Comparison of ENCODE assay signal across 8 cellular contexts in the genomic region with DNA sequence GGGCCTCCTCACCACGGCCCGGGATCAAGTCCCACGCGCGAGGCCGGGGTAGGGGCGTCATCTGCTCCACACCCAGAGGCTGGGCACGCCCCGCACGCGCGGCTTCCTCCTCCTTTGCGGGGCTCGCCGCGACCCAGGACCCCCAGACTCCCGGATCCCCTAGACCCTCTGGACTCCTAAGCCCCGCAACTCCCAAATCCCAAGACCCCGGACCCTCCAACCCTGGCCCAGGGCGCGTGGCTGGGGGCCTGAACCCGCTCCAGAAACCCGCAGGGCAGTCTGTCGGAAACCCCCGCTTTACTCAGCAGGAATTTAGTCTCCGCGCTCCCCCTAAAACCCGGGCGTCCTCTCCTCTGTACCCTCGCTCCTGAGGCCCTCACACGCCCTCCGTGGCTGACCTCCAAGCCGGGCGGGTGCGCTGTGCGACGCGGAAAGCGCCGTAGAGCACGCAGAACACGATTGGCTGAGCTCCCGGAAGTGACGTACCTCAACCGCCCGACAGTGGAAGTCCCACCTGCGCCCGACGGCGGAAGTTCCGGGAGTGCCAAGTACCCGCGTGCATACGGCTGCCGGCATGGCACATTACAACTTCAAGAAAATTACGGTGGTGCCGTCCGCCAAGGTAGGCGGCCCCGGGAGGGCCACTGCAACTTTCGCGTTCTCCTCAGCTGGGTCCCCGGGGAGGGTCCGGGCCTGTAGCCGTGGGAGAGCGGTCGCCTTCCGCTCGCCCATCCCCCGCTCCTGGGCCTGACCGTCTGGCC. TPM values are rescaled to one million over a fixed set of nuclear protein-coding genes. Genes with fewer than 3 reads are reported as not detected.
A peak's percentile ranks its signal among the peaks of the same experiment; 100 is the strongest.
DNase-seq lines count a peak whose midpoint lies in the region; ATAC-seq and TF ChIP-seq lines count a peak whose summit lies in the region.

A gene (plus strand): TSS at position 529 of the 761 bp plus-strand sequence. CDS start 46 bp downstream, at position 575.

- peak within 1 kb of the TSS; percentile 63 to 97 for H3K4me3 ChIP-seq in prostate gland
- H3K4me3 ChIP-seq in urinary bladder (ENCODE audit: low read depth, low read length): peak within 1 kb of the TSS; percentile 92

- no peaks in the 10 kb centered on the region for H3K27me3 Mint-ChIP-seq in T-helper 1 cell treated with Interleukin-12 subunit alpha and Interleukin-12 subunit beta and Interleukin-4 antibody, amounts not matched to agents 30 μg/mL and 1 μg/mL, for 36 hours (ENCODE audit: low read depth)

- whole genome bisulfite sequencing in prostate gland: under 1% methylated on average over 71 of the region's 71 CpGs
- under 1% methylated on average over 71 of the region's 71 CpGs for WGBS in urinary bladder

- H3K9me3 ChIP-seq in prostate gland: no peaks in the 10 kb centered on the region

- ATAC-seq in HG02852 (IDR thresholded peaks at IDR 0.05; ENCODE audit: unreplicated experiment) (peak; percentile 97), left ventricle myocardium superior (peak; percentile 99)

- TF ChIP-seq POLR2A in prostate gland (IDR thresholded peaks at IDR 0.05): peak; percentile 52

- H3K4me1 ChIP-seq in prostate gland (replicated peaks) (peaks cover 5% of the 10 kb centered on the region), urinary bladder (ENCODE audit: insufficient read depth) (peaks cover 3% of the 10 kb centered on the region)

- in situ Hi-C loops in GM13976 (cut with MboI; ENCODE audit: low sequenced_read_pairs, unreplicated experiment): no loop called here

- DNase-seq in GM13976 (ENCODE audit: low spot score): peak; percentile 100
- peak; percentile 67 for DNase-seq in NCI-H1436 treated with DMSO at 0.1 percent for 48 hours (lab: John Stamatoyannopoulos, UW)
- peak; percentile 75 to 99 (median 94) for DNase-seq in amygdala (lab: John Stamatoyannopoulos, UW)
- DNase-seq in left ventricle myocardium superior: peak; percentile 99
- DNase-seq in prostate gland (ENCODE audit: low spot score): peak; percentile 99

- no peaks in the 10 kb centered on the region for H3K27me3 ChIP-seq in prostate gland (replicated peaks; ENCODE audit: insufficient read depth)

- H3K9me3 Mint-ChIP-seq in T-helper 1 cell treated with Interleukin-12 subunit alpha and Interleukin-12 subunit beta and Interleukin-4 antibody, amounts not matched to agents 30 μg/mL and 1 μg/mL, for 36 hours: no peaks in the 10 kb centered on the region

- peak within 1 kb of the TSS; percentile 96 for H3K4me3 Mint-ChIP-seq in T-helper 1 cell treated with Interleukin-12 subunit alpha and Interleukin-12 subunit beta and Interleukin-4 antibody, amounts not matched to agents 30 μg/mL and 1 μg/mL, for 36 hours

- peak; percentile 74 for TF ChIP-seq CTCF in GM13976 (IDR thresholded peaks at IDR 0.05; ENCODE audit: borderline replicate concordance, control extremely low read depth, extremely low read depth, insufficient read depth, missing control alignments)
- peak in 2 of 4 experiments; percentile 36 to 53 for TF ChIP-seq CTCF in prostate gland (IDR thresholded peaks at IDR 0.05)

- H3K4me1 Mint-ChIP-seq in T-helper 1 cell treated with Interleukin-12 subunit alpha and Interleukin-12 subunit beta and Interleukin-4 antibody, amounts not matched to agents 30 μg/mL and 1 μg/mL, for 36 hours (ENCODE audit: low read depth): peaks cover 24% of the 10 kb centered on the region

- H3K27ac ChIP-seq in prostate gland (peak within 1 kb of the TSS; percentile 83 to 86), urinary bladder (ENCODE audit: low read depth) (peak within 1 kb of the TSS; percentile 93)

- H3K36me3 ChIP-seq in prostate gland: no peaks in the 10 kb centered on the region
- no peaks in the 10 kb centered on the region for H3K36me3 ChIP-seq in urinary bladder (ENCODE audit: insufficient read depth)

- intact Hi-C loops in left ventricle myocardium superior (cut with micrococcal nuclease) (loop anchor here (5.0 kb wide), 1 partner anchor 64 kb away; no protein-coding TSS in a partner anchor), prostate gland (cut with DNase I) (loop anchor here (2.0 to 5.0 kb wide), 2 partner anchors 56 to 61 kb away; a partner anchor contains a TSS)

- peaks cover 14% of the 10 kb centered on the region for H3K36me3 Mint-ChIP-seq in T-helper 1 cell treated with Interleukin-12 subunit alpha and Interleukin-12 subunit beta and Interleukin-4 antibody, amounts not matched to agents 30 μg/mL and 1 μg/mL, for 36 hours (ENCODE audit: low read depth)

- H3K27ac Mint-ChIP-seq in T-helper 1 cell treated with Interleukin-12 subunit alpha and Interleukin-12 subunit beta and Interleukin-4 antibody, amounts not matched to agents 30 μg/mL and 1 μg/mL, for 36 hours: peak within 1 kb of the TSS; percentile 97

RNA-seq across cellular contexts. Expression of the gene that starts here (rescaled TPM):
- 27.8 TPM for total RNA-seq in left ventricle myocardium superior
- 10 to 100 TPM; 15.6 to 39.9 TPM for total RNA-seq in prostate gland
- total RNA-seq in urinary bladder: 28.4 TPM
- 27.4 TPM for polyA plus RNA-seq in urinary bladder

Comparison
In these comparisons a context has a peak if more than half of its experiments do, and no peak if none do; other contexts are left out.
1. Peak in every context shown above with its lines: DNase-seq, ATAC-seq, H3K4me3 ChIP-seq and H3K27ac ChIP-seq.